In genomic region chr15:71118345-71118744, GRCh38 we compare ENCODE assay signal across 23 cellular contexts. TPM values are rescaled to one million over a fixed set of nuclear protein-coding genes. Genes with fewer than 3 reads are reported as not detected.
DNase-seq lines count a peak whose midpoint lies in the region; ATAC-seq, FAIRE-seq and TF ChIP-seq lines count a peak whose summit lies in the region.
"Had no signal": no experiment of that assay in that cellular context is flagged by ENCODE, and none has a peak within 500 bp of the region (broad histone marks: within the 10 kb centered on the region; RNA-seq: fewer than 3 reads in every experiment).

No MANE protein-coding gene starts in this region.

- peaks cover 1 to 27% of the 10 kb centered on the region in 2 experiments; a peak in 4 of 5 replicates for H3K27me3 ChIP-seq in HepG2 (ENCODE audit: control insufficient read depth in 1 of 2, insufficient read depth in 2 of 2, low read length in 2 of 2)
- H3K27me3 ChIP-seq in right lobe of liver = no peaks in the 10 kb centered on the region
- no peaks in the 10 kb centered on the region for H3K27me3 ChIP-seq in Panc1 (ENCODE audit: control insufficient read depth, insufficient read depth, low read length)
- H3K27me3 ChIP-seq in Peyer's patch = no peaks in the 10 kb centered on the region

- no peak for TF ChIP-seq CTCF in HepG2 (CRISPR knock-in tag; IDR thresholded peaks at IDR 0.05)
- no peak for TF ChIP-seq CTCF in right lobe of liver (IDR thresholded peaks at IDR 0.05)
- TF ChIP-seq CTCF in Panc1 (IDR thresholded peaks at IDR 0.05) = no peak
- no peak for TF ChIP-seq CTCF in type B pancreatic cell (conservative IDR thresholded peaks at IDR 0.05)
- no peak for TF ChIP-seq CTCF in Peyer's patch (IDR thresholded peaks at IDR 0.05)

- H3K27me3 Mint-ChIP-seq in type B pancreatic cell = peaks cover 31% of the 10 kb centered on the region

- CTCF ChIA-PET in HepG2 (lab: Yijun Ruan, JAX; ENCODE audit: low intra/inter-chr PET ratio, low total read pairs) = no interaction called here
- CTCF ChIA-PET in Panc1 (lab: Charles Lee) = no interaction called here

- H3K36me3 Mint-ChIP-seq in type B pancreatic cell = peaks cover 12% of the 10 kb centered on the region
- H3K36me3 Mint-ChIP-seq: CD4-positive, alpha-beta memory T cell had no signal

- no peak overlapping the region for H3K9ac ChIP-seq in HepG2 (ENCODE audit: insufficient read depth, low read depth, low read length)
- H3K9ac ChIP-seq: GM23248, SK-N-SH had no signal

- H3K27ac Mint-ChIP-seq in type B pancreatic cell = no peak overlapping the region
- H3K27ac Mint-ChIP-seq: CD4-positive, alpha-beta memory T cell had no signal

- no peaks in the 10 kb centered on the region for H3K9me3 Mint-ChIP-seq in type B pancreatic cell

- ATAC-seq in HepG2 (no peak), right lobe of liver (no peak), Panc1 (no peak), GM18498 (IDR thresholded peaks at IDR 0.05; ENCODE audit: unreplicated experiment) (no peak)

- BruUV-seq in HepG2 (replicated peaks; lab: Mats Ljungman, UMichigan) = no TSS peak
- no TSS peak for BruUV-seq in Panc1 (replicated peaks; lab: Mats Ljungman, UMichigan)

- H3K4me1 Mint-ChIP-seq in type B pancreatic cell (ENCODE audit: unreplicated experiment) = peaks cover 75% of the 10 kb centered on the region

- intact Hi-C loops in HepG2 (cut with micrococcal nuclease; ENCODE audit: unreplicated experiment) = no loop called here
- intact Hi-C loops in right lobe of liver (cut with DNase I) = loop anchor here in 1 of 2 donors (10.0 kb wide), 1 partner anchor 326 kb away; no protein-coding TSS in a partner anchor
- intact Hi-C loops in Panc1 (cut with micrococcal nuclease; ENCODE audit: unreplicated experiment) = loop anchor here (5.0 to 10.0 kb wide), 2 partner anchors 176 to 324 kb away; no protein-coding TSS in a partner anchor

- no peak for TF ChIP-seq EP300 in HepG2 (IDR thresholded peaks at IDR 0.05; ENCODE audit: low read depth in 2 of 2, low read length in 2 of 2)
- no peak for TF ChIP-seq EP300 in HepG2 (CRISPR knock-in tag; IDR thresholded peaks at IDR 0.05; ENCODE audit: borderline replicate concordance)

- no peaks in the 10 kb centered on the region for H3K79me2 ChIP-seq in HepG2 (ENCODE audit: insufficient read depth, low read length)

- WGBS in HepG2 (ENCODE audit: low lambda C conversion rate) = 21% methylated on average over 5 of the region's 5 CpGs
- 93% methylated on average over 3 of the region's 5 CpGs for WGBS in right lobe of liver (ENCODE audit: insufficient coverage, low coverage, low lambda C conversion rate, missing lambda C conversion rate)

- no peak for TF ChIP-seq RAD21 in HepG2 (CRISPR knock-in tag; IDR thresholded peaks at IDR 0.05)

- H3K36me3 ChIP-seq in HepG2 (replicated peaks in 1 of 2; ENCODE audit: control insufficient read depth in 1 of 2, insufficient read depth in 2 of 2, low read length in 2 of 2) (no peaks in the 10 kb centered on the region), right lobe of liver (no peaks in the 10 kb centered on the region), Panc1 (ENCODE audit: control insufficient read depth, insufficient read depth, low read length) (no peaks in the 10 kb centered on the region), Peyer's patch (no peaks in the 10 kb centered on the region)
- H3K36me3 ChIP-seq: HAP-1 had no signal

- no peak overlapping the region for H3K4me2 ChIP-seq in HepG2 (ENCODE audit: low read depth, low read length)

- no peaks in the 10 kb centered on the region for H4K20me1 ChIP-seq in HepG2 (ENCODE audit: insufficient read depth, low read length)

- TF ChIP-seq POLR2A in HepG2 (IDR thresholded peaks at IDR 0.05; ENCODE audit: insufficient read depth in 1 of 2, low read depth in 2 of 2, low read length in 2 of 2) = no peak
- TF ChIP-seq POLR2A in right lobe of liver (IDR thresholded peaks at IDR 0.05) = no peak
- TF ChIP-seq POLR2A in Peyer's patch (IDR thresholded peaks at IDR 0.05) = no peak

- POLR2A ChIA-PET in HepG2 (lab: Yijun Ruan, JAX) (no interaction called here), Panc1 (lab: Charles Lee) (no interaction called here)

- no peak overlapping the region for H2AFZ ChIP-seq in HepG2 (ENCODE audit: low read length)
- H2AFZ ChIP-seq: GM23248 had no signal

- H3K4me1 ChIP-seq in HepG2 (ENCODE audit: insufficient read depth, low read length) = no peaks in the 10 kb centered on the region
- peaks cover 0 to 18% (median 2%) of the 10 kb centered on the region in 4 donors for H3K4me1 ChIP-seq in right lobe of liver
- peaks cover 55% of the 10 kb centered on the region for H3K4me1 ChIP-seq in Panc1 (ENCODE audit: control insufficient read depth, insufficient read depth, low read length)
- H3K4me1 ChIP-seq in Peyer's patch = peaks cover 0 to 7% (median 0%) of the 10 kb centered on the region in 4 donors
- H3K4me1 ChIP-seq: Caco-2 had no signal

- H3K27ac ChIP-seq in HepG2 (ENCODE audit: extremely low read length, insufficient read depth, low read length) = no peak overlapping the region
- no peak overlapping the region for H3K27ac ChIP-seq in right lobe of liver
- H3K27ac ChIP-seq in Panc1 (ENCODE audit: low read length) = peak overlapping the region; percentile 98
- H3K27ac ChIP-seq in Peyer's patch = no peak overlapping the region
- H3K27ac ChIP-seq: GM23248 had no signal

- H3K4me3 Mint-ChIP-seq in type B pancreatic cell = peak overlapping the region; percentile 91

- DNase-seq in HepG2 (ENCODE audit: low spot score) (no peak), right lobe of liver (no peak), Panc1 (ENCODE audit: low read depth, low spot score) (no peak), left kidney (ENCODE audit: low read depth, low spot score) (peak; percentile 53), type B pancreatic cell (ENCODE audit: extremely low spot score, unreplicated experiment) (no peak), Peyer's patch (no peak)
- no peak for DNase-seq in activated CD4-positive, CD25-positive, alpha-beta regulatory T cell (lab: John Stamatoyannopoulos, UW)
- DNase-seq: Caco-2; CD4-positive, alpha-beta memory T cell; GM23248; Kasumi-1; NCI-H1694; NCI-H2081; NCI-H2171; NCI-H345; NCI-H524; NCI-H774; NK-92 treated with Interleukin-12 subunit alpha and Interleukin-12 subunit beta, amount 100 ng/mL, for 24 hours; SIG-M5; SK-N-SH had no signal

- H3K4me3 ChIP-seq in HepG2 (replicated peaks in 1 of 3; ENCODE audit: insufficient read depth in 1 of 3, low read depth in 2 of 3, low read length in 3 of 3) = no peak overlapping the region
- H3K4me3 ChIP-seq in right lobe of liver = no peak overlapping the region
- H3K4me3 ChIP-seq in Panc1 (ENCODE audit: low read depth in 2 of 2, low read length in 2 of 2) = 0 out of 4 replicates have a peak overlapping the region, but pooled peaks of 1 of the 2 experiments have one; percentile 85
- no peak overlapping the region for H3K4me3 ChIP-seq in Peyer's patch
- H3K4me3 ChIP-seq: HAP-1 had no signal

- in situ Hi-C loops in HepG2 (cut with HindIII; ENCODE audit: extremely low pct_ligation_motif_present, low pct_unique_long_range_greater_than_20kb) (loop anchor here (5.0 to 10.0 kb wide), 2 partner anchors 324 to 686 kb away; no protein-coding TSS in a partner anchor), Panc1 (cut with HindIII; ENCODE audit: low pct_unique_long_range_greater_than_20kb, low sequenced_read_pairs) (no loop called here)

- no peak for FAIRE-seq in HepG2 (lab: Jason Lieb, UNC)
- FAIRE-seq: GM12891 had no signal

- H3K9me3 ChIP-seq in HepG2 (ENCODE audit: low read length) (no peaks in the 10 kb centered on the region), right lobe of liver (no peaks in the 10 kb centered on the region), Panc1 (ENCODE audit: control insufficient read depth, insufficient read depth, low read depth, low read length) (no peaks in the 10 kb centered on the region), Peyer's patch (no peaks in the 10 kb centered on the region)
- H3K9me3 ChIP-seq: Caco-2, HAP-1, SK-N-SH had no signal

RNA-seq across cellular contexts. Expression of gene THSD4, which starts 3.1 kb away (rescaled TPM):
- 0.07 TPM in 2 replicates for total RNA-seq in HepG2 (2016; rRNA removed; fragmentation: Illumina TruSeq; extraction: Trizol)
- not detected in 2 replicates for total RNA-seq in HepG2 (2016; cell fraction: cytosol; rRNA removed; fragmentation: Illumina TruSeq; extraction: Trizol; ENCODE audit: low read depth)
- 0.04 TPM in 1 of 2 replicates, not detected in the other for total RNA-seq in HepG2 (2016; cell fraction: insoluble cytoplasmic fraction; rRNA removed; fragmentation: Illumina TruSeq; extraction: Trizol)
- total RNA-seq in HepG2 (2016; cell fraction: membrane; rRNA removed; fragmentation: Illumina TruSeq; extraction: Trizol) = 0.06 and 0.07 TPM in 2 replicates
- total RNA-seq in HepG2 (2016; cell fraction: nucleus; rRNA removed; fragmentation: Illumina TruSeq; extraction: Trizol) = 0.16 TPM in 1 of 2 replicates, not detected in the other
- polyA plus RNA-seq in HepG2 (2011; rRNA removed) = 0.21 and 0.26 TPM in 2 replicates
- polyA plus RNA-seq in HepG2 (2011; cell fraction: cytosol; rRNA removed) = 0.15 and 0.27 TPM in 2 replicates
- polyA plus RNA-seq in HepG2 (2011; cell fraction: nucleus; rRNA removed) = 0.24 and 0.33 TPM in 2 replicates
- polyA plus RNA-seq in HepG2 (2012) = 0.24 and 0.53 TPM in 2 replicates
- 0.03 TPM in 1 of 2 replicates, not detected in the other for polyA plus RNA-seq in HepG2 (2016; cell fraction: cytosol; fragmentation: Illumina TruSeq; extraction: Trizol; ENCODE audit: low read depth)
- not detected in 2 replicates for polyA plus RNA-seq in HepG2 (2016; cell fraction: insoluble cytoplasmic fraction; fragmentation: Illumina TruSeq; extraction: Trizol; ENCODE audit: low read depth)
- polyA plus RNA-seq in HepG2 (2016; cell fraction: membrane; fragmentation: Illumina TruSeq; extraction: Trizol; ENCODE audit: low read depth) = 0.03 and 0.12 TPM in 2 replicates
- 0.15 TPM in 1 of 2 replicates, not detected in the other for polyA plus RNA-seq in HepG2 (2016; cell fraction: nucleus; fragmentation: Illumina TruSeq; extraction: Trizol; ENCODE audit: insufficient read depth, low read depth)
- polyA minus RNA-seq in HepG2 (2011; rRNA and poly(A)+ RNA removed; ENCODE audit: low replicate concordance) = 0.06 and 7.6 TPM in 2 replicates
- 0.10 and 0.26 TPM in 2 replicates for polyA minus RNA-seq in HepG2 (2011; cell fraction: cytosol; rRNA and poly(A)+ RNA removed)
- 0.12 and 0.26 TPM in 2 replicates for polyA minus RNA-seq in HepG2 (2011; cell fraction: nucleus; rRNA and poly(A)+ RNA removed)
- 10 to 100 TPM in 4 of 6 experiments, 1 to 10 TPM in 2; 5.2 to 21.8 (median 13.7) TPM for total RNA-seq in right lobe of liver
- total RNA-seq in Panc1 (2021; ENCODE audit: unreplicated experiment) = 65.4 TPM
- 51.1 TPM for polyA plus RNA-seq in Panc1 (2012; ENCODE audit: insufficient read length)
- total RNA-seq in type B pancreatic cell (ENCODE audit: low replicate concordance) = 23.1 and 43.3 TPM in 2 replicates
- total RNA-seq in Peyer's patch = 10 to 100 TPM; 10.7 to 59.5 (median 49.0) TPM
- total RNA-seq: CD4-positive, alpha-beta memory T cell had no signal
- polyA plus RNA-seq: CD4-positive, alpha-beta memory T cell had no signal

Comparison
In these comparisons a context has a peak if more than half of its experiments do, and no peak if none do; other contexts are left out.
1. RNA of gene THSD4, which starts 3.1 kb away (total RNA-seq): 65.4 TPM in Panc1 (single experiment), 10.7 to 59.5 TPM in Peyer's patch, 23.1 to 43.3 TPM in type B pancreatic cell and 5.2 to 21.8 TPM in right lobe of liver; 0.04 to 0.16 TPM in HepG2; every median in the first group is over 4 times any median in the second.